ENCODE assay signal across 1 cellular context in genomic region chr3:115245437-115245836, GRCh38.
TF ChIP-seq lines count a peak whose summit lies in the region.

No MANE protein-coding gene starts in this region.

TF ChIP-seq in K562, 482 proteins besides CTCF, POLR2A, EP300 and RAD21 (continued from another document):
- no peak for TF ChIP-seq GMEB1 (CRISPR knock-in tag; IDR thresholded peaks at IDR 0.05)
- peak; percentile 55 for TF ChIP-seq JUND (IDR thresholded peaks at IDR 0.05; ENCODE audit: borderline replicate concordance, low read depth, low read length)
- no peak for TF ChIP-seq JUND (tag; IDR thresholded peaks at IDR 0.05; ENCODE audit: borderline replicate concordance, low read depth, low read length)
- TF ChIP-seq, protein P1, sequence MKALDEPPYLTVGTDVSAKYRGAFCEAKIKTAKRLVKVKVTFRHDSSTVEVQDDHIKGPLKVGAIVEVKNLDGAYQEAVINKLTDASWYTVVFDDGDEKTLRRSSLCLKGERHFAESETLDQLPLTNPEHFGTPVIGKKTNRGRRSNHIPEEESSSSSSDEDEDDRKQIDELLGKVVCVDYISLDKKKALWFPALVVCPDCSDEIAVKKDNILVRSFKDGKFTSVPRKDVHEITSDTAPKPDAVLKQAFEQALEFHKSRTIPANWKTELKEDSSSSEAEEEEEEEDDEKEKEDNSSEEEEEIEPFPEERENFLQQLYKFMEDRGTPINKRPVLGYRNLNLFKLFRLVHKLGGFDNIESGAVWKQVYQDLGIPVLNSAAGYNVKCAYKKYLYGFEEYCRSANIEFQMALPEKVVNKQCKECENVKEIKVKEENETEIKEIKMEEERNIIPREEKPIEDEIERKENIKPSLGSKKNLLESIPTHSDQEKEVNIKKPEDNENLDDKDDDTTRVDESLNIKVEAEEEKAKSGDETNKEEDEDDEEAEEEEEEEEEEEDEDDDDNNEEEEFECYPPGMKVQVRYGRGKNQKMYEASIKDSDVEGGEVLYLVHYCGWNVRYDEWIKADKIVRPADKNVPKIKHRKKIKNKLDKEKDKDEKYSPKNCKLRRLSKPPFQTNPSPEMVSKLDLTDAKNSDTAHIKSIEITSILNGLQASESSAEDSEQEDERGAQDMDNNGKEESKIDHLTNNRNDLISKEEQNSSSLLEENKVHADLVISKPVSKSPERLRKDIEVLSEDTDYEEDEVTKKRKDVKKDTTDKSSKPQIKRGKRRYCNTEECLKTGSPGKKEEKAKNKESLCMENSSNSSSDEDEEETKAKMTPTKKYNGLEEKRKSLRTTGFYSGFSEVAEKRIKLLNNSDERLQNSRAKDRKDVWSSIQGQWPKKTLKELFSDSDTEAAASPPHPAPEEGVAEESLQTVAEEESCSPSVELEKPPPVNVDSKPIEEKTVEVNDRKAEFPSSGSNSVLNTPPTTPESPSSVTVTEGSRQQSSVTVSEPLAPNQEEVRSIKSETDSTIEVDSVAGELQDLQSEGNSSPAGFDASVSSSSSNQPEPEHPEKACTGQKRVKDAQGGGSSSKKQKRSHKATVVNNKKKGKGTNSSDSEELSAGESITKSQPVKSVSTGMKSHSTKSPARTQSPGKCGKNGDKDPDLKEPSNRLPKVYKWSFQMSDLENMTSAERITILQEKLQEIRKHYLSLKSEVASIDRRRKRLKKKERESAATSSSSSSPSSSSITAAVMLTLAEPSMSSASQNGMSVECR (CRISPR knock-in tag; IDR thresholded peaks at IDR 0.05), result no peak
- no peak for TF ChIP-seq MAFK (IDR thresholded peaks at IDR 0.05; ENCODE audit: low read length)
- no peak for TF ChIP-seq RUNX1 (IDR thresholded peaks at IDR 0.05; ENCODE audit: low read depth)
- TF ChIP-seq ZNF197 (CRISPR knock-in tag; IDR thresholded peaks at IDR 0.05; ENCODE audit: low read depth), result no peak
